ENCODE assay signal across 13 cellular contexts in the genomic region with DNA sequence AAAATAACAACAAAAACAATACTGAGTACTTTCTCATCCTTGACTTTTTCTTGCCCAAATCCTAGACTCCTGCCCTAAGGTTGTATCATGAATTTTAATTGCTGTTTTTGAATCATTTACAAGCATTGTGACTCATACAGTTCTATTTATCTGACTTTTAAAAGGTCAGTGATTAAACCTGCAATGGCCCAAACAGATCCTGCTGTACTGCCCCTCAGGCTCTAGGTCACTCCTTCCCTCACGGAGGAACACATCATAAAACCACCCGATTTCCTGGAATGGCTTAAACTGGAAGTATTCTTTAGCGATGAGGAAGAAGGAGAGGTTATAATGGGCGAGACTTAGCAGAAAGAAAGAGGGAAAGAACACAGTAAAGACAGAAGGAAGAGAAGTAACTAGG. TPM values are rescaled to one million over a fixed set of nuclear protein-coding genes. Genes with fewer than 3 reads are reported as not detected.
A peak's percentile ranks its signal among the peaks of the same experiment; 100 is the strongest.
DNase-seq lines count a peak whose midpoint lies in the region; ATAC-seq and TF ChIP-seq lines count a peak whose summit lies in the region.
"Had no signal": no experiment of that assay in that cellular context is flagged by ENCODE, and none has a peak within 500 bp of the region (broad histone marks: within the 10 kb centered on the region; RNA-seq: fewer than 3 reads in every experiment).

No MANE protein-coding gene starts in this region.

- peaks cover 76% of the 10 kb centered on the region for H3K79me2 ChIP-seq in smooth muscle cell (ENCODE audit: low read depth)

- CTCF ChIA-PET in HEK293 (lab: Yijun Ruan, JAX): interaction anchor here (0.7 to 1.4 kb wide), 3 partner anchors 11 to 224 kb away, joined by 3 to 4 read pairs (median 3); no protein-coding TSS in a partner anchor

- POLR2A ChIA-PET in HEK293 (lab: Yijun Ruan, JAX): no interaction called here

- H3K4me2 ChIP-seq in smooth muscle cell: no peak overlapping the region

- peaks cover 98% of the 10 kb centered on the region for H4K20me1 ChIP-seq in smooth muscle cell (ENCODE audit: low read depth)

- no peak for ATAC-seq in HG03025 (IDR thresholded peaks at IDR 0.05; ENCODE audit: low FRiP score, unreplicated experiment)
- ATAC-seq: activated CD8-positive, alpha-beta T cell treated with anti-CD3 and anti-CD28 coated beads for 36 hours; naive thymus-derived CD4-positive, alpha-beta T cell had no signal

- WGBS in smooth muscle cell (ENCODE audit: low lambda C conversion rate): 31% methylated on average over 4 of the region's 4 CpGs

- H3F3A ChIP-seq in smooth muscle cell (ENCODE audit: low read depth): no peaks in the 10 kb centered on the region

- H3K9me3 ChIP-seq in HEK293 (ENCODE audit: control insufficient read depth, insufficient read depth, low read depth, low read length) (no peaks in the 10 kb centered on the region), smooth muscle cell (replicated peaks; ENCODE audit: low read depth) (no peaks in the 10 kb centered on the region), tibial artery (no peaks in the 10 kb centered on the region)
- H3K9me3 ChIP-seq: Peyer's patch, right lobe of liver had no signal

- H3K27me3 ChIP-seq in smooth muscle cell (ENCODE audit: low read depth) (no peaks in the 10 kb centered on the region), tibial artery (no peaks in the 10 kb centered on the region)
- H3K27me3 ChIP-seq: Peyer's patch, right lobe of liver had no signal

- no peak overlapping the region for H3K4me3 ChIP-seq in HEK293 (ENCODE audit: low read depth, low read length)
- H3K4me3 ChIP-seq in fibroblast of the aortic adventitia (ENCODE audit: low read depth, low read length): no peak overlapping the region
- no peak overlapping the region for H3K4me3 ChIP-seq in smooth muscle cell
- no peak overlapping the region for H3K4me3 ChIP-seq in tibial artery
- H3K4me3 ChIP-seq: Peyer's patch, right lobe of liver had no signal

- no peak overlapping the region for H3K9ac ChIP-seq in smooth muscle cell (ENCODE audit: low read depth)

- no peak overlapping the region for H2AFZ ChIP-seq in smooth muscle cell (ENCODE audit: low read depth)

- intact Hi-C loops in tibial artery (cut with DNase I; ENCODE audit: low total_unique reads): loop anchor here (10.0 kb wide), 1 partner anchor 110 kb away; no protein-coding TSS in a partner anchor

- no peak for TF ChIP-seq CTCF in HEK293 (tag by site-specific recombination; IDR thresholded peaks at IDR 0.05)
- TF ChIP-seq CTCF in fibroblast of the aortic adventitia (IDR thresholded peaks at IDR 0.05; ENCODE audit: insufficient read depth, low read length): no peak
- TF ChIP-seq CTCF in smooth muscle cell (IDR thresholded peaks at IDR 0.05; ENCODE audit: borderline replicate concordance, insufficient read depth, poor library complexity, severe bottlenecking): no peak
- no peak for TF ChIP-seq CTCF in tibial artery (IDR thresholded peaks at IDR 0.05)

- H3K36me3 ChIP-seq in HEK293 (ENCODE audit: control insufficient read depth in 2 of 2, insufficient read depth in 1 of 2, low read length in 2 of 2): peaks cover 33 to 50% of the 10 kb centered on the region in 2 experiments
- peaks cover 7% of the 10 kb centered on the region for H3K36me3 ChIP-seq in smooth muscle cell (ENCODE audit: low read depth)
- peaks cover 44 to 64% (median 53%) of the 10 kb centered on the region in 3 donors for H3K36me3 ChIP-seq in tibial artery

- H3K27ac ChIP-seq in HEK293 (ENCODE audit: extremely low read depth, low read depth, low read length): no peak overlapping the region
- peak overlapping the region; percentile 48 for H3K27ac ChIP-seq in smooth muscle cell (ENCODE audit: low read depth)
- H3K27ac ChIP-seq in tibial artery: no peak overlapping the region
- H3K27ac ChIP-seq: right lobe of liver had no signal

- DNase-seq in T1000 (lab: John Stamatoyannopoulos, UW) (peak; percentile 46), fibroblast of the aortic adventitia (ENCODE audit: low read depth) (peak; percentile 25), smooth muscle cell (lab: John Stamatoyannopoulos, UW; ENCODE audit: unreplicated experiment) (no peak), NCI-H2029 (lab: John Stamatoyannopoulos, UW) (no peak), tibial artery (no peak)
- DNase-seq: activated CD8-positive, alpha-beta T cell treated with anti-CD3 and anti-CD28 coated beads for 36 hours; COR-L47; naive thymus-derived CD4-positive, alpha-beta T cell; NCI-H1092 treated with DMSO at 0.1 percent for 48 hours had no signal

- H3K4me1 ChIP-seq in HEK293 (ENCODE audit: control insufficient read depth, insufficient read depth, low read length) (no peaks in the 10 kb centered on the region), smooth muscle cell (ENCODE audit: low read depth) (no peaks in the 10 kb centered on the region), tibial artery (peaks cover 0 to 10% (median 5%) of the 10 kb centered on the region in 4 donors)
- H3K4me1 ChIP-seq: right lobe of liver had no signal

TF ChIP-seq in HEK293, 187 proteins besides CTCF, POLR2A, EP300 and RAD21:
- TF ChIP-seq TRIM28 (IDR thresholded peaks at IDR 0.05; ENCODE audit: borderline replicate concordance, low read length) (0 out of 2 replicates have a peak, but pooled peaks have one; percentile 50), OSR2 (tag by site-specific recombination; IDR thresholded peaks at IDR 0.05) (no peak), HOXD13 (CRISPR knock-in tag; IDR thresholded peaks at IDR 0.05; ENCODE audit: borderline replicate concordance) (peak; percentile 58; the same call in 1 of the 2 replicates)
- TF ChIP-seq, protein P1, sequence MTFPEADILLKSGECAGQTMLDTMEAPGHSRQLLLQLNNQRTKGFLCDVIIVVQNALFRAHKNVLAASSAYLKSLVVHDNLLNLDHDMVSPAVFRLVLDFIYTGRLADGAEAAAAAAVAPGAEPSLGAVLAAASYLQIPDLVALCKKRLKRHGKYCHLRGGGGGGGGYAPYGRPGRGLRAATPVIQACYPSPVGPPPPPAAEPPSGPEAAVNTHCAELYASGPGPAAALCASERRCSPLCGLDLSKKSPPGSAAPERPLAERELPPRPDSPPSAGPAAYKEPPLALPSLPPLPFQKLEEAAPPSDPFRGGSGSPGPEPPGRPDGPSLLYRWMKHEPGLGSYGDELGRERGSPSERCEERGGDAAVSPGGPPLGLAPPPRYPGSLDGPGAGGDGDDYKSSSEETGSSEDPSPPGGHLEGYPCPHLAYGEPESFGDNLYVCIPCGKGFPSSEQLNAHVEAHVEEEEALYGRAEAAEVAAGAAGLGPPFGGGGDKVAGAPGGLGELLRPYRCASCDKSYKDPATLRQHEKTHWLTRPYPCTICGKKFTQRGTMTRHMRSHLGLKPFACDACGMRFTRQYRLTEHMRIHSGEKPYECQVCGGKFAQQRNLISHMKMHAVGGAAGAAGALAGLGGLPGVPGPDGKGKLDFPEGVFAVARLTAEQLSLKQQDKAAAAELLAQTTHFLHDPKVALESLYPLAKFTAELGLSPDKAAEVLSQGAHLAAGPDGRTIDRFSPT (tag by site-specific recombination; IDR thresholded peaks at IDR 0.05): 0 out of 2 replicates have a peak, but pooled peaks have one; percentile 16

RNA-seq across cellular contexts. Expression of a gene that starts 12.3 kb away (rescaled TPM):
- total RNA-seq in fibroblast of the aortic adventitia (ENCODE audit: low replicate concordance): 34.9 and 69.3 TPM in 2 replicates
- total RNA-seq in smooth muscle cell: 89.9 and 120 TPM in 2 replicates
- 68.4 and 69.2 TPM in 2 replicates for polyA plus RNA-seq in smooth muscle cell

Comparison
In these comparisons a context has a peak if more than half of its experiments do, and no peak if none do; other contexts are left out.
1. DNase-seq: peak in T1000 (single experiment) and fibroblast of the aortic adventitia (single experiment); none in smooth muscle cell (single experiment), NCI-H2029 (single experiment) and tibial artery (0 of 2).